ENCODE assay signal across 19 cellular contexts in the genomic region with DNA sequence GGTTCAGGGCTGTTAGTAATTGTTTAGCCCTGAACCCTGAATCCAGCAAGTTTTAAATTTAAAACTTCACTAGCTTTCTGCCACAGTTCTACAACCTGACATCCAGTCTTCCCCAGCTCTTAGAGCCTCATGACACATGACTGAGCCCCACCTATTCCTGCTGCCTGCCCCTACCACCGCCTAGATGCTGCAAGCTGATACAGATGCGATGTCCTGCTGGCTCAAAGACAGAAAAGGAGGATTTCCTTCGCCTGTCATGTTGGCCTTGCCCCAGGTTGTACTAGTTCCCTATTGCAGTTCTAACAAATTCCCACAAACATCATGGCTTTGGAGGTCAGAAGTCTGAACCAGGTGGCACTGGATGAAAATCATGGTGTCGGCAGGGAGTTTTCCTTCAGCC.
A peak's percentile ranks its signal among the peaks of the same experiment; 100 is the strongest.
DNase-seq lines count a peak whose midpoint lies in the region; ATAC-seq and TF ChIP-seq lines count a peak whose summit lies in the region.
"Had no signal": no experiment of that assay in that cellular context is flagged by ENCODE, and none has a peak within 500 bp of the region (broad histone marks: within the 10 kb centered on the region; RNA-seq: fewer than 3 reads in every experiment).

No MANE protein-coding gene starts in this region.

- H3K36me3 Mint-ChIP-seq in neural crest cell (ENCODE audit: low read depth): no peaks in the 10 kb centered on the region
- H3K36me3 Mint-ChIP-seq: CD14-positive monocyte; CD4-positive, alpha-beta memory T cell; CD4-positive, CD25-positive, alpha-beta regulatory T cell; CD8-positive, alpha-beta memory T cell had no signal

- ATAC-seq in gastroesophageal sphincter: peak; percentile 15
- no peak for ATAC-seq in stimulated activated naive CD8-positive, alpha-beta T cell treated with anti-CD3 and anti-CD28 coated beads, Interleukin-15, Interleukin-2, amounts not matched to agents 100 U/mL and 50 U/mL, for 24 hours

- peaks cover 17% of the 10 kb centered on the region for H3K4me1 Mint-ChIP-seq in neural crest cell
- H3K4me1 Mint-ChIP-seq: CD4-positive, alpha-beta memory T cell; CD4-positive, CD25-positive, alpha-beta regulatory T cell; CD8-positive, alpha-beta memory T cell had no signal

- no peak for TF ChIP-seq CTCF in gastroesophageal sphincter (IDR thresholded peaks at IDR 0.05)
- TF ChIP-seq CTCF in neural crest cell (conservative IDR thresholded peaks at IDR 0.05): no peak

- no peaks in the 10 kb centered on the region for H3K9me3 Mint-ChIP-seq in neural crest cell

- no peaks in the 10 kb centered on the region for H3K4me1 ChIP-seq in gastroesophageal sphincter
- H3K4me1 ChIP-seq: BE2C had no signal

- 64 to 80% methylated on average over 2 to 4 of the region's 4 CpGs for WGBS in gastroesophageal sphincter (ENCODE audit: low coverage in 1 of 2), 2 donors

- H3K27me3 Mint-ChIP-seq in neural crest cell (ENCODE audit: low read depth): peaks cover 2% of the 10 kb centered on the region
- H3K27me3 Mint-ChIP-seq: CD4-positive, CD25-positive, alpha-beta regulatory T cell had no signal

- peak overlapping the region; percentile 68 for H3K27ac Mint-ChIP-seq in neural crest cell (ENCODE audit: unreplicated experiment)
- H3K27ac Mint-ChIP-seq: CD14-positive monocyte; CD4-positive, alpha-beta memory T cell; CD4-positive, CD25-positive, alpha-beta regulatory T cell; CD8-positive, alpha-beta memory T cell had no signal

- peaks cover 40% of the 10 kb centered on the region for H3K27me3 ChIP-seq in gastroesophageal sphincter
- H3K27me3 ChIP-seq: BLaER1 had no signal

- DNase-seq in neural crest cell (ENCODE audit: low read depth, low spot score) (no peak), HK-2 (ENCODE audit: unreplicated experiment) (no peak)
- no peak for DNase-seq in stimulated activated naive CD8-positive, alpha-beta T cell treated with anti-CD3 and anti-CD28 coated beads, Interleukin-15, Interleukin-2, amounts not matched to agents 100 U/mL and 50 U/mL, for 24 hours
- DNase-seq in activated CD8-positive, alpha-beta memory T cell treated with anti-CD3 and anti-CD28 coated beads for 24 hours: no peak
- DNase-seq: 8988T; ACHN; BE2C; C1 segment of cervical spinal cord; CD4-positive, alpha-beta memory T cell; CD4-positive, CD25-positive, alpha-beta regulatory T cell; CD8-positive, alpha-beta memory T cell; COR-L47; DMS 273 treated with DMSO at 0.1 percent for 48 hours; DMS153; DMS79 treated with DMSO at 0.1 percent for 48 hours; GF-D8 had no signal

- no peak for TF ChIP-seq EP300 in gastroesophageal sphincter (IDR thresholded peaks at IDR 0.05)

- H3K27ac ChIP-seq in gastroesophageal sphincter: no peak overlapping the region
- H3K27ac ChIP-seq: BLaER1 had no signal

- H3K36me3 ChIP-seq in gastroesophageal sphincter: no peaks in the 10 kb centered on the region
- H3K36me3 ChIP-seq: BE2C, BLaER1 had no signal

- no peak overlapping the region for H3K4me3 Mint-ChIP-seq in neural crest cell
- H3K4me3 Mint-ChIP-seq: CD14-positive monocyte; CD4-positive, alpha-beta memory T cell; CD4-positive, CD25-positive, alpha-beta regulatory T cell; CD8-positive, alpha-beta memory T cell had no signal

- TF ChIP-seq POLR2A in gastroesophageal sphincter (IDR thresholded peaks at IDR 0.05): no peak

- no peak overlapping the region for H3K4me3 ChIP-seq in gastroesophageal sphincter
- H3K4me3 ChIP-seq: BLaER1 had no signal

- no peaks in the 10 kb centered on the region for H3K9me3 ChIP-seq in gastroesophageal sphincter
- H3K9me3 ChIP-seq: BE2C, BLaER1 had no signal
